In genomic region chr19:3557461-3558248, GRCh38 we compare ENCODE assay signal across 8 cellular contexts. TPM values are rescaled to one million over a fixed set of nuclear protein-coding genes. Genes with fewer than 3 reads are reported as not detected.
DNase-seq lines count a peak whose midpoint lies in the region; ATAC-seq and TF ChIP-seq lines count a peak whose summit lies in the region.

Gene MFSD12, minus strand, starts transcription at chr19:3557586. Its CDS starts 183 bp downstream, at chr19:3557403.

- H3K27me3 ChIP-seq in AG04450 (ENCODE audit: control insufficient read depth, insufficient read depth, low read length) (no peaks in the 10 kb centered on the region), WERI-Rb-1 (ENCODE audit: insufficient read depth, low read depth, severe bottlenecking) (no peaks in the 10 kb centered on the region), breast epithelium (no peaks in the 10 kb centered on the region)

- H3K27me3 Mint-ChIP-seq in immature natural killer cell (ENCODE audit: low read depth in 3 of 3), result peaks cover 6 to 13% (median 6%) of the 10 kb centered on the region in 3 donors

- H3K9me3 ChIP-seq in AG04450 (ENCODE audit: control insufficient read depth, insufficient read depth, low read length) (no peaks in the 10 kb centered on the region; the same call in 1 of the 2 replicates), WERI-Rb-1 (ENCODE audit: severe bottlenecking) (no peaks in the 10 kb centered on the region), breast epithelium (no peaks in the 10 kb centered on the region)

- TF ChIP-seq CTCF in AG04450 (IDR thresholded peaks at IDR 0.05; ENCODE audit: low read depth, low read length) (no peak), WERI-Rb-1 (IDR thresholded peaks at IDR 0.05; ENCODE audit: low read depth, low read length) (0 out of 2 replicates have a peak, but pooled peaks have one; percentile 5), breast epithelium (IDR thresholded peaks at IDR 0.05) (no peak)

- peak within 1 kb of the TSS; percentile 88 to 98 (median 94) for H3K4me3 Mint-ChIP-seq in immature natural killer cell

- DNase-seq in AG04450 (ENCODE audit: low read depth, low spot score), result peak; percentile 65
- peak; percentile 95 for DNase-seq in NCI-H2196 (lab: John Stamatoyannopoulos, UW; ENCODE audit: unreplicated experiment)
- DNase-seq in WERI-Rb-1, result peak; percentile 95
- DNase-seq in breast epithelium (ENCODE audit: low spot score in 2 of 2), result peak; percentile 93 to 97
- peak; percentile 92 to 94 (median 93) for DNase-seq in immature natural killer cell
- peak; percentile 71 for DNase-seq in smooth muscle cell of the brain vasculature (ENCODE audit: low read depth, low spot score)

- no peaks in the 10 kb centered on the region; the same call in 1 of the 2 replicates for H3K36me3 ChIP-seq in WERI-Rb-1
- H3K36me3 ChIP-seq in breast epithelium, result no peaks in the 10 kb centered on the region

- peak; percentile 76 for ATAC-seq in GM18873 (IDR thresholded peaks at IDR 0.05; ENCODE audit: low FRiP score, unreplicated experiment)
- peak; percentile 83 for ATAC-seq in HG03135 (IDR thresholded peaks at IDR 0.05; ENCODE audit: unreplicated experiment)

- no peak for TF ChIP-seq POLR2A in breast epithelium (IDR thresholded peaks at IDR 0.05)

- peak within 1 kb of the TSS; percentile 78 to 92 (median 88) for H3K27ac Mint-ChIP-seq in immature natural killer cell

- intact Hi-C loops in breast epithelium (cut with DNase I; ENCODE audit: low total_unique reads), result no loop called here

- H3K4me1 ChIP-seq in breast epithelium, result peaks cover 0 to 14% of the 10 kb centered on the region in 2 donors

- CTCF ChIA-PET in AG04450 (lab: Charles Lee), result interaction anchor here (0.5 to 1.0 kb wide), 2 partner anchors 56 to 946 kb away, joined by 4 to 5 read pairs; no protein-coding TSS in a partner anchor

- H3K27ac ChIP-seq in AG04450 (ENCODE audit: low read depth, low read length) (peak within 1 kb of the TSS; percentile 85), WERI-Rb-1 (peak within 1 kb of the TSS; percentile 82), breast epithelium (peak within 1 kb of the TSS; percentile 63 to 84)

- POLR2A ChIA-PET in AG04450 (lab: Yijun Ruan, JAX), result interaction anchor here (0.6 kb wide), 1 partner anchor 261 kb away, joined by 4 read pairs; no protein-coding TSS in a partner anchor

- H3K4me1 Mint-ChIP-seq in immature natural killer cell, result peaks cover 34% of the 10 kb centered on the region in 2 donors

- H3K4me3 ChIP-seq in AG04450 (ENCODE audit: low read depth, low read length), result peak within 1 kb of the TSS; percentile 88
- peak within 1 kb of the TSS; percentile 70 for H3K4me3 ChIP-seq in WERI-Rb-1 (ENCODE audit: low read depth, low read length)
- peak within 1 kb of the TSS; percentile 90 to 99 (median 93) for H3K4me3 ChIP-seq in breast epithelium

- no peaks in the 10 kb centered on the region for H3K36me3 Mint-ChIP-seq in immature natural killer cell

- no peaks in the 10 kb centered on the region for H3K9me3 Mint-ChIP-seq in immature natural killer cell

RNA-seq across cellular contexts. Expression of gene MFSD12, which starts in this region (rescaled TPM):
- polyA plus RNA-seq in AG04450 (2011; rRNA removed) (23.7 and 34.7 TPM in 2 replicates), immature natural killer cell (10 to 100 TPM; 17.1 to 26.9 (median 25.6) TPM)
- 26.8 and 35.3 TPM in 2 replicates for polyA minus RNA-seq in AG04450 (2011; rRNA and poly(A)+ RNA removed)
- total RNA-seq in breast epithelium, result 10 to 100 TPM; 44.5 to 50.9 (median 44.9) TPM

Comparison
In these comparisons a context has a peak if more than half of its experiments do, and no peak if none do; other contexts are left out.
1. Peak in every context shown above with its lines: DNase-seq, ATAC-seq, H3K4me3 ChIP-seq and H3K27ac ChIP-seq.